2 cellular contexts compared by ENCODE assay signal in the genomic region with DNA sequence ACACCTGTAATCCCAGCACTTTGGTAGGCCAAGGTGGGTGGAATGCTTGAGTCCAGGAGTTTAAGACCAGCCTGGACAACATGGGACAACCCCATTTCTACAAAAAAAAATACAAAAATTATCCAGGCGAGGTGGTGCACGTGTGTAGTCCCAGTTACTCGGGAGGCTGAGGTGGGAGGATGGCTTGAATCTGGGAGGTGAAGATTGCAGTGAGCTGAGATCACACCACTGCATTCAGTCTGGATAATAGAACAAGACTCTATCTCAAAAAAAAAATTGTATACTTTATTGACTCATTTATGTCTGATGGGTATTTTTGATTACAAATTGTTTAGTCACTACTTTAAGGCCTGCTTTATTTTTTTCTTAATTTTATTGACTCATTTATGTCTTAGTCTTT. TPM values are rescaled to one million over a fixed set of nuclear protein-coding genes. Genes with fewer than 3 reads are reported as not detected.
"Had no signal": no experiment of that assay in that cellular context is flagged by ENCODE, and none has a peak within 500 bp of the region (broad histone marks: within the 10 kb centered on the region; RNA-seq: fewer than 3 reads in every experiment).

No MANE protein-coding gene starts in this region.

RNA-seq across cellular contexts. Expression of gene PROP1, which starts 56.0 kb away (rescaled TPM):
- total RNA-seq: G401, GM12878 had no signal
